In the genomic region with DNA sequence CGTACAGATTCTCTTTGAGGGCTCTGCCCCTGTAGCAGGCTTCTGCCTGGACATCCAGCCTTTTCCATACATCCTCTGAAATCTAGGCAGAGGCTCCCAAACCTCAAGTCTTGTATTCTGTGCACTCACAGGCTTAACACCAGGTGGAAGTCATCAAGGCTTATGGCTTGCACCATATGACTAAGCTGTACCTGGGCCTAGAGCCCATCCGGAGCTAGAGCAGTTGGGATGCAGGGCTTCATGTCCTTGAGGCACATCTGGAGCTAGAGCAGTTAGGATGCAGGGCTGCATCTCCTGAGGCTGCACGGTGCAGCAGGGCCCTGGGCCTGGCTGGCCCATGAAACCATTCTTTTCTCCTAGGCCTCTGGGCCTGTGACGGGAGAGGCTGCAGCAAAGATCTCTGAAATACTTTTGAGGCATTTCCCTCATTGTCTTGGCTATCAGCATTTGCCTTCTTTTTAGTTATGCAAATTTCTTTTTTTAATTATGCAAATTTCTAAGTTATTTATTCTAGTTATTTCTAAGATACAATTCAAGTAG, we compare ENCODE assay signal across 10 cellular contexts.
"Had no signal": no experiment of that assay in that cellular context is flagged by ENCODE, and none has a peak within 500 bp of the region (broad histone marks: within the 10 kb centered on the region; RNA-seq: fewer than 3 reads in every experiment).

No MANE protein-coding gene starts in this region.

- H3K36me3 ChIP-seq: HAP-1 had no signal

- ATAC-seq: HCT116 had no signal

- DNase-seq: GM23248, GOT3, H7, IMR-90, Karpas-422, KBM-7 had no signal

- H3K27ac ChIP-seq: GM23248, HL-60, KMS-11 had no signal

- H3K4me3 ChIP-seq: GM23248, HAP-1 had no signal
